Comparison of ENCODE assay signal across 2 cellular contexts in genomic region chr14:76313861-76314260, GRCh38.
A peak's percentile ranks its signal among the peaks of the same experiment; 100 is the strongest.
TF ChIP-seq lines count a peak whose summit lies in the region.

No MANE protein-coding gene starts in this region.

TF ChIP-seq in HEK293T, 16 proteins besides CTCF, POLR2A, EP300 and RAD21 (continued from another document):
- TF ChIP-seq, protein P1, sequence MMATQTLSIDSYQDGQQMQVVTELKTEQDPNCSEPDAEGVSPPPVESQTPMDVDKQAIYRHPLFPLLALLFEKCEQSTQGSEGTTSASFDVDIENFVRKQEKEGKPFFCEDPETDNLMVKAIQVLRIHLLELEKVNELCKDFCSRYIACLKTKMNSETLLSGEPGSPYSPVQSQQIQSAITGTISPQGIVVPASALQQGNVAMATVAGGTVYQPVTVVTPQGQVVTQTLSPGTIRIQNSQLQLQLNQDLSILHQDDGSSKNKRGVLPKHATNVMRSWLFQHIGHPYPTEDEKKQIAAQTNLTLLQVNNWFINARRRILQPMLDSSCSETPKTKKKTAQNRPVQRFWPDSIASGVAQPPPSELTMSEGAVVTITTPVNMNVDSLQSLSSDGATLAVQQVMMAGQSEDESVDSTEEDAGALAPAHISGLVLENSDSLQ (IDR thresholded peaks at IDR 0.05) = peak; percentile 10; the same call in 1 of the 2 replicates
- TF ChIP-seq SP1 (IDR thresholded peaks at IDR 0.05) (no peak), ZNF384 (IDR thresholded peaks at IDR 0.05) (peak; percentile 51; the same call in 1 of the 2 replicates)

TF ChIP-seq in H1, 55 proteins besides CTCF, POLR2A, EP300 and RAD21 (continued from another document):
- TF ChIP-seq CTBP2 (IDR thresholded peaks at IDR 0.05; ENCODE audit: borderline replicate concordance, insufficient read depth, insufficient read length, low read length) (no peak), EZH2 (IDR thresholded peaks at IDR 0.05; ENCODE audit: low read depth, low read length, severe bottlenecking) (no peak), KDM1A (IDR thresholded peaks at IDR 0.05; ENCODE audit: borderline replicate concordance, low read length) (no peak), GTF2F1 (IDR thresholded peaks at IDR 0.05; ENCODE audit: borderline replicate concordance, low read depth, low read length) (no peak), E2F6 (IDR thresholded peaks at IDR 0.05) (no peak), CHD7 (IDR thresholded peaks at IDR 0.05; ENCODE audit: insufficient replicate concordance, low read length) (no peak), SP4 (IDR thresholded peaks at IDR 0.05; ENCODE audit: low read length) (no peak), GABPA (IDR thresholded peaks at IDR 0.05; ENCODE audit: borderline replicate concordance, insufficient read depth, low read length) (no peak), HDAC2 (IDR thresholded peaks at IDR 0.05; ENCODE audit: borderline replicate concordance in 1 of 2, low read depth in 2 of 2, low read length in 2 of 2) (no peak), PHF8 (conservative IDR thresholded peaks at IDR 0.05; ENCODE audit: low read depth, low read length) (no peak)
